ENCODE assay signal across 8 cellular contexts in the genomic region with DNA sequence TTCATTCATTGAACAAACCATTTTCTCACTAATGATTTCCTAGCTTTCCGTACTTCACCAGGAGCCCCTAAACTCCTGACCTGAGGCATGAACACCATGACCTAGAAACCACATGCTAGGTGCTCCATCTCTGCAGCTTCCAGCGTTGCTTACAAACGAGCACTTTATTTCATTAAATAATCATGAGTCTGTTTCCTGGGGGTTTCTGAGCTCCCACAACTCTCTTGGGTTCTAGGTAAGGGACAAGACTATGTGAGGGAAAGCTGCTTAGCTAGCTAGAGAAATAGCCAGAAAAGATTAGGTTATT. TPM values are rescaled to one million over a fixed set of nuclear protein-coding genes. Genes with fewer than 3 reads are reported as not detected.
DNase-seq lines count a peak whose midpoint lies in the region; ATAC-seq, FAIRE-seq and TF ChIP-seq lines count a peak whose summit lies in the region.

No MANE protein-coding gene starts in this region.

- H3K56ac ChIP-seq in H9 (ENCODE audit: insufficient read length, low read depth, low read length): no peak overlapping the region

- no peaks in the 10 kb centered on the region for H3K4me1 ChIP-seq in H9 (ENCODE audit: insufficient read depth, low read length)
- peaks cover 0 to 47% (median 6%) of the 10 kb centered on the region in 3 donors for H3K4me1 ChIP-seq in gastroesophageal sphincter
- H3K4me1 ChIP-seq in skeletal muscle tissue (ENCODE audit: control insufficient read depth in 3 of 3, insufficient read depth in 3 of 3, low read length in 3 of 3): peaks cover 17 to 46% (median 28%) of the 10 kb centered on the region in 3 donors

- peaks cover 31% of the 10 kb centered on the region; the same call in 1 of the 2 replicates for H3K79me2 ChIP-seq in H9 (ENCODE audit: insufficient read depth, low read length)

- H3K4me3 Mint-ChIP-seq in H9: peak overlapping the region; percentile 83 to 94

- no CpG with 5 or more reads among the region's 3 CpGs for WGBS in H9 (ENCODE audit: extremely low coverage, insufficient read length, low lambda C conversion rate)
- 18 to 23% methylated on average over 3 of the region's 3 CpGs for WGBS in gastroesophageal sphincter (ENCODE audit: low coverage in 1 of 2), 2 donors

- peak overlapping the region; percentile 99 for H3K4me2 ChIP-seq in H9 (ENCODE audit: insufficient read depth, insufficient read length, low read length)

- peaks cover 10% of the 10 kb centered on the region for H3K23me2 ChIP-seq in H9 (ENCODE audit: insufficient read length, low read depth, low read length, poor library complexity, severe bottlenecking)

- no peak overlapping the region for H3K4ac ChIP-seq in H9 (ENCODE audit: low read depth, low read length)

- H3K36me3 ChIP-seq in WERI-Rb-1 (no peaks in the 10 kb centered on the region; the same call in none of the 2 replicates), gastroesophageal sphincter (no peaks in the 10 kb centered on the region), skeletal muscle tissue (ENCODE audit: control insufficient read depth in 3 of 3, insufficient read depth in 3 of 3, low read length in 3 of 3) (no peaks in the 10 kb centered on the region)

- H2BK15ac ChIP-seq in H9 (ENCODE audit: low read depth, low read length): no peak overlapping the region

- H3K9me3 ChIP-seq in H9 (ENCODE audit: control insufficient read depth, low read depth, low read length) (no peaks in the 10 kb centered on the region), WERI-Rb-1 (ENCODE audit: severe bottlenecking) (no peaks in the 10 kb centered on the region), gastroesophageal sphincter (no peaks in the 10 kb centered on the region), skeletal muscle tissue (ENCODE audit: control insufficient read depth in 3 of 3, low read length in 3 of 3) (no peaks in the 10 kb centered on the region)

- H2BK120ac ChIP-seq in H9 (ENCODE audit: low read depth, low read length, poor library complexity, severe bottlenecking): no peak overlapping the region

- H2AK5ac ChIP-seq in H9 (ENCODE audit: insufficient read length, low read length): no peak overlapping the region

- no peak for TF ChIP-seq POLR2A in gastroesophageal sphincter (IDR thresholded peaks at IDR 0.05)

- H3K27ac ChIP-seq in H9 (ENCODE audit: insufficient read length, low read depth, low read length) (no peak overlapping the region), WERI-Rb-1 (no peak overlapping the region), gastroesophageal sphincter (peak overlapping the region in 3 of 4 donors; percentile 96 to 99 (median 99)), skeletal muscle tissue (ENCODE audit: low read depth, low read length) (peak overlapping the region; percentile 82)

- no peak overlapping the region for H2AFZ ChIP-seq in H9 (ENCODE audit: low read length)

- no peaks in the 10 kb centered on the region; a peak in 1 of 5 replicates for H3K9me3 Mint-ChIP-seq in H9

- peaks cover 28 to 36% of the 10 kb centered on the region in 2 experiments for H3K4me1 Mint-ChIP-seq in H9

- no peak for TF ChIP-seq EP300 in gastroesophageal sphincter (IDR thresholded peaks at IDR 0.05)

- H3K9ac ChIP-seq in H9 (ENCODE audit: extremely low read depth, insufficient read length, low read length) (peak overlapping the region; percentile 78), skeletal muscle tissue (ENCODE audit: low read depth in 1 of 3, low read length in 3 of 3) (peak overlapping the region; percentile 83 to 87 (median 86))

- H4K8ac ChIP-seq in H9 (replicated peaks; ENCODE audit: insufficient read length, low read depth, low read length): no peak overlapping the region

- no peak overlapping the region for H4K91ac ChIP-seq in H9 (ENCODE audit: insufficient read length, low read depth, low read length)

- no peaks in the 10 kb centered on the region for H4K20me1 ChIP-seq in H9 (ENCODE audit: control insufficient read depth, insufficient read depth, insufficient read length)

- no peak overlapping the region for H3K14ac ChIP-seq in H9 (ENCODE audit: insufficient read depth, low read length)

- FAIRE-seq in GM19239 (lab: Jason Lieb, UNC): no peak

- H3K36me3 Mint-ChIP-seq in H9 (ENCODE audit: insufficient read depth in 1 of 3, low read depth in 3 of 3): peaks cover 8 to 12% (median 9%) of the 10 kb centered on the region in 3 experiments; a peak in 5 of 7 replicates

- no peak overlapping the region for H3K23ac ChIP-seq in H9 (ENCODE audit: insufficient read length, low read depth, low read length)

- peak overlapping the region in 1 of 3 experiments; percentile 94; a peak in 2 of 7 replicates for H3K27ac Mint-ChIP-seq in H9

- no peak overlapping the region for H3K18ac ChIP-seq in H9 (ENCODE audit: insufficient read length, low read depth, low read length)

- H3K27me3 Mint-ChIP-seq in H9 (ENCODE audit: low read depth): no peaks in the 10 kb centered on the region

- H3K4me3 ChIP-seq in WERI-Rb-1 (ENCODE audit: low read depth, low read length) (peak overlapping the region; percentile 80), gastroesophageal sphincter (peak overlapping the region; percentile 80 to 90), skeletal muscle tissue (ENCODE audit: low read length in 3 of 3) (peak overlapping the region; percentile 83 to 90 (median 89))

- H2BK12ac ChIP-seq in H9 (ENCODE audit: insufficient read length, low read depth, low read length): no peak overlapping the region

- TF ChIP-seq CTCF in H9 (conservative IDR thresholded peaks at IDR 0.05) (no peak), WERI-Rb-1 (IDR thresholded peaks at IDR 0.05; ENCODE audit: low read depth, low read length) (no peak), gastroesophageal sphincter (IDR thresholded peaks at IDR 0.05) (no peak)

- ATAC-seq in gastroesophageal sphincter: no peak
- no peak for ATAC-seq in esophagus mucosa

- H3K27me3 ChIP-seq in H9 (ENCODE audit: insufficient read depth, low read length) (no peaks in the 10 kb centered on the region), WERI-Rb-1 (ENCODE audit: insufficient read depth, low read depth, severe bottlenecking) (no peaks in the 10 kb centered on the region), gastroesophageal sphincter (no peaks in the 10 kb centered on the region), skeletal muscle tissue (ENCODE audit: control insufficient read depth in 3 of 3, insufficient read depth in 3 of 3, low read length in 3 of 3) (no peaks in the 10 kb centered on the region)

- no peak overlapping the region for H2BK5ac ChIP-seq in H9 (ENCODE audit: insufficient read length, low read length)

- no peaks in the 10 kb centered on the region for H3K79me1 ChIP-seq in H9 (ENCODE audit: insufficient read depth, low read depth, low read length, poor library complexity, severe bottlenecking)

- no peak overlapping the region for H4K5ac ChIP-seq in H9 (ENCODE audit: insufficient read length, low read depth, low read length)

- no peak overlapping the region for H3T11ph ChIP-seq in H9 (ENCODE audit: low read length)

- DNase-seq in H9 (no peak), WERI-Rb-1 (no peak), GM19239 (ENCODE audit: insufficient read length, low spot score) (no peak), RKO (ENCODE audit: low spot score) (no peak), SW480 (ENCODE audit: low spot score) (no peak)

- H2BK20ac ChIP-seq in H9 (ENCODE audit: low read depth, low read length, poor library complexity, severe bottlenecking): no peak overlapping the region

RNA-seq across cellular contexts. Expression of a gene that starts 1.3 kb away (rescaled TPM):
- 50.4 and 50.8 TPM in 2 replicates for total RNA-seq in H9 (2021)
- total RNA-seq in gastroesophageal sphincter: 10 to 100 TPM; 27.7 to 47.1 (median 39.6) TPM
- total RNA-seq in skeletal muscle tissue: 38.6 TPM
- 39.7 TPM for total RNA-seq in esophagus mucosa

RNA-seq across cellular contexts. Expression of a gene that starts 31.5 kb away (rescaled TPM):
- total RNA-seq in H9 (2021) (26.9 and 28.3 TPM in 2 replicates), gastroesophageal sphincter (1 to 10 TPM; 2.9 to 9.1 (median 4.3) TPM), skeletal muscle tissue (11.0 TPM), esophagus mucosa (6.4 TPM)

Comparison
In these comparisons a context has a peak if more than half of its experiments do, and no peak if none do; other contexts are left out.
1. H3K27ac ChIP-seq: peak in gastroesophageal sphincter (3 of 4) and skeletal muscle tissue (single experiment); none in H9 (single experiment) and WERI-Rb-1 (single experiment).
2. Peak in every context shown above with its lines, with median percentiles within 50 percentile points of each other: H3K4me3 ChIP-seq.